ENCODE assay signal across 8 cellular contexts in genomic region chr11:65442952-65443351, GRCh38. TPM values are rescaled to one million over a fixed set of nuclear protein-coding genes. Genes with fewer than 3 reads are reported as not detected.
DNase-seq lines count a peak whose midpoint lies in the region; TF ChIP-seq lines count a peak whose summit lies in the region.

No MANE protein-coding gene starts in this region.

- POLR2A ChIA-PET in activated CD4-positive, alpha-beta memory T cell treated with anti-CD3 and anti-CD28 coated beads, Interleukin-2, amount 10 ng/mL, durations not matched to agents 7 days and 5 days (lab: Charles Lee) = interaction anchor here (1.0 to 11.5 kb wide), 9 partner anchors 9 to 64 kb away, joined by 3 to 261 read pairs (median 4); partner anchors contain the start of genes MALAT1 and NEAT1

- H3K4me1 ChIP-seq in stomach = peaks cover 27 to 72% (median 48%) of the 10 kb centered on the region in 4 donors

- H3K36me3 Mint-ChIP-seq in T-helper 1 cell treated with Interleukin-12 subunit alpha and Interleukin-12 subunit beta and Interleukin-4 antibody, amounts not matched to agents 30 μg/mL and 1 μg/mL, for 36 hours (ENCODE audit: low read depth) = peaks cover 36% of the 10 kb centered on the region
- peaks cover 48% of the 10 kb centered on the region for H3K36me3 Mint-ChIP-seq in activated CD4-positive, alpha-beta memory T cell treated with anti-CD3 and anti-CD28 coated beads, Interleukin-2, amount 10 ng/mL, durations not matched to agents 7 days and 5 days (ENCODE audit: low read depth)

- no peak for TF ChIP-seq EP300 in stomach (IDR thresholded peaks at IDR 0.05)

- DNase-seq in T-helper 1 cell (no peak), glomerular visceral epithelial cell (ENCODE audit: extremely low spot score) (peak; percentile 33), stomach (no peak), MV-4-11 (lab: John Stamatoyannopoulos, UW) (no peak), NCI-H446 treated with DMSO at 0.1 percent for 48 hours (lab: John Stamatoyannopoulos, UW) (no peak), DMS53 treated with DMSO at 0.1 percent for 48 hours (lab: John Stamatoyannopoulos, UW; ENCODE audit: unreplicated experiment) (no peak)
- DNase-seq in activated CD4-positive, alpha-beta memory T cell treated with anti-CD3 and anti-CD28 coated beads, Interleukin-2, amount 10 ng/mL, durations not matched to agents 7 days and 5 days = no peak

- no peak for TF ChIP-seq POLR2A in stomach (IDR thresholded peaks at IDR 0.05)

- H3K27ac Mint-ChIP-seq in T-helper 1 cell treated with Interleukin-12 subunit alpha and Interleukin-12 subunit beta and Interleukin-4 antibody, amounts not matched to agents 30 μg/mL and 1 μg/mL, for 36 hours = peak overlapping the region; percentile 68
- H3K27ac Mint-ChIP-seq in activated CD4-positive, alpha-beta memory T cell treated with anti-CD3 and anti-CD28 coated beads, Interleukin-2, amount 10 ng/mL, durations not matched to agents 7 days and 5 days = peak overlapping the region; percentile 65

- H3K27me3 ChIP-seq in stomach = no peaks in the 10 kb centered on the region

- 57 to 75% (median 61%) methylated on average over 8 of the region's 8 CpGs for WGBS in stomach, 5 donors

- no peak for TF ChIP-seq CTCF in stomach (IDR thresholded peaks at IDR 0.05)

- no peaks in the 10 kb centered on the region for H3K9me3 Mint-ChIP-seq in T-helper 1 cell treated with Interleukin-12 subunit alpha and Interleukin-12 subunit beta and Interleukin-4 antibody, amounts not matched to agents 30 μg/mL and 1 μg/mL, for 36 hours
- no peaks in the 10 kb centered on the region for H3K9me3 Mint-ChIP-seq in activated CD4-positive, alpha-beta memory T cell treated with anti-CD3 and anti-CD28 coated beads, Interleukin-2, amount 10 ng/mL, durations not matched to agents 7 days and 5 days

- H3K4me3 ChIP-seq in stomach = no peak overlapping the region

- no peaks in the 10 kb centered on the region for H3K9me3 ChIP-seq in stomach

- peak overlapping the region; percentile 17 for H3K4me3 Mint-ChIP-seq in T-helper 1 cell treated with Interleukin-12 subunit alpha and Interleukin-12 subunit beta and Interleukin-4 antibody, amounts not matched to agents 30 μg/mL and 1 μg/mL, for 36 hours
- no peak overlapping the region for H3K4me3 Mint-ChIP-seq in activated CD4-positive, alpha-beta memory T cell treated with anti-CD3 and anti-CD28 coated beads, Interleukin-2, amount 10 ng/mL, durations not matched to agents 7 days and 5 days

- CTCF ChIA-PET in activated CD4-positive, alpha-beta memory T cell treated with anti-CD3 and anti-CD28 coated beads, Interleukin-2, amount 10 ng/mL, durations not matched to agents 7 days and 5 days (lab: Charles Lee) = no interaction called here

- peaks cover 45% of the 10 kb centered on the region for H3K4me1 Mint-ChIP-seq in T-helper 1 cell treated with Interleukin-12 subunit alpha and Interleukin-12 subunit beta and Interleukin-4 antibody, amounts not matched to agents 30 μg/mL and 1 μg/mL, for 36 hours (ENCODE audit: low read depth)
- peaks cover 58% of the 10 kb centered on the region for H3K4me1 Mint-ChIP-seq in activated CD4-positive, alpha-beta memory T cell treated with anti-CD3 and anti-CD28 coated beads, Interleukin-2, amount 10 ng/mL, durations not matched to agents 7 days and 5 days

- H3K27me3 Mint-ChIP-seq in T-helper 1 cell treated with Interleukin-12 subunit alpha and Interleukin-12 subunit beta and Interleukin-4 antibody, amounts not matched to agents 30 μg/mL and 1 μg/mL, for 36 hours (ENCODE audit: low read depth) = no peaks in the 10 kb centered on the region
- no peaks in the 10 kb centered on the region for H3K27me3 Mint-ChIP-seq in activated CD4-positive, alpha-beta memory T cell treated with anti-CD3 and anti-CD28 coated beads, Interleukin-2, amount 10 ng/mL, durations not matched to agents 7 days and 5 days

- intact Hi-C loops in stomach (cut with DNase I; ENCODE audit: low total_unique reads) = no loop called here

- H3K27ac ChIP-seq in stomach = peak overlapping the region in 4 of 5 donors; percentile 59 to 73 (median 68)

- peaks cover 55 to 83% (median 76%) of the 10 kb centered on the region in 4 donors for H3K36me3 ChIP-seq in stomach

RNA-seq across cellular contexts. Expression of gene NEAT1, which starts 20.4 kb away (rescaled TPM):
- total RNA-seq in activated CD4-positive, alpha-beta memory T cell treated with anti-CD3 and anti-CD28 coated beads, Interleukin-2, amount 10 ng/mL, durations not matched to agents 7 days and 5 days = 1,000 to 10,000 TPM; 1,222 to 1,245 TPM
- total RNA-seq in stomach = 1,000 to 10,000 TPM in 2 of 5 donors, 100 to 1,000 TPM in 3; 253 to 2,124 (median 789) TPM
- polyA plus RNA-seq in stomach = 1,000 to 10,000 TPM in 1 of 3 donors, 100 to 1,000 TPM in 2; 131 to 1,368 (median 157) TPM

RNA-seq across cellular contexts. Expression of gene MALAT1, which starts 55.9 kb away (rescaled TPM):
- total RNA-seq in activated CD4-positive, alpha-beta memory T cell treated with anti-CD3 and anti-CD28 coated beads, Interleukin-2, amount 10 ng/mL, durations not matched to agents 7 days and 5 days = 1,000 to 10,000 TPM; 7,674 to 7,759 TPM
- total RNA-seq in stomach = over 10,000 TPM; 11,517 to 39,496 (median 13,707) TPM
- polyA plus RNA-seq in stomach = 100 to 1,000 TPM; 124 to 296 (median 126) TPM

RNA-seq across cellular contexts. Expression of gene FRMD8, which starts 56.5 kb away (rescaled TPM):
- 10 to 100 TPM; 53.9 to 61.3 TPM for total RNA-seq in activated CD4-positive, alpha-beta memory T cell treated with anti-CD3 and anti-CD28 coated beads, Interleukin-2, amount 10 ng/mL, durations not matched to agents 7 days and 5 days
- 100 to 1,000 TPM in 3 of 5 donors, 10 to 100 TPM in 1, 1 to 10 TPM in 1; 9.3 to 340 (median 114) TPM for total RNA-seq in stomach
- 10 to 100 TPM; 11.8 to 16.3 (median 13.6) TPM for polyA plus RNA-seq in stomach
